ENCODE assay signal across 1 cellular context in the genomic region with DNA sequence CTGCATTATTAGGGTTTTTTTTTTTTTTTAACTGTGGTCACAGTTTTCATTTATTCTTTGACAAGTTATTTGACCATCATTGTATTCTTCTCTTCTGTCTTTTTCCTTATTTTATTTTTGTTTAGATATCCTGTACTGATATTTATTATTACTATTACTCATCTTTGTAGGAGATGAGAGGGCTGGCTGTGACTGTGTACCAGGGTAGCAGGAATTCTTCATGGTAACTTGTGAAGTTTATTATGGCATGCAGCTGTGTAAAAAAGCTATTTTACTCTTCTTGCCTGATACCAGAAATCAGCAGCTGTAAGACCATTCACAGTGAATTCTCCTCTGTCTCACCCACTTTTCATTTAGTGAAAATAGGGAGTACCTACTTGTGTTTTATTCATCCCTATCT.
TF ChIP-seq lines count a peak whose summit lies in the region.

No MANE protein-coding gene starts in this region.

TF ChIP-seq in IMR-90, 13 proteins besides CTCF, POLR2A, EP300 and RAD21:
- TF ChIP-seq SMC3 (IDR thresholded peaks at IDR 0.05; ENCODE audit: low read depth, low read length) (no peak), BHLHE40 (IDR thresholded peaks at IDR 0.05; ENCODE audit: low read depth, low read length) (no peak), NFE2L2 (IDR thresholded peaks at IDR 0.05; ENCODE audit: low read depth, low read length) (no peak), CHD1 (IDR thresholded peaks at IDR 0.05; ENCODE audit: low read depth, low read length) (no peak), CEBPB (IDR thresholded peaks at IDR 0.05; ENCODE audit: low read depth, low read length) (no peak), RCOR1 (IDR thresholded peaks at IDR 0.05; ENCODE audit: insufficient replicate concordance, low read length) (no peak)
- TF ChIP-seq, protein P1, sequence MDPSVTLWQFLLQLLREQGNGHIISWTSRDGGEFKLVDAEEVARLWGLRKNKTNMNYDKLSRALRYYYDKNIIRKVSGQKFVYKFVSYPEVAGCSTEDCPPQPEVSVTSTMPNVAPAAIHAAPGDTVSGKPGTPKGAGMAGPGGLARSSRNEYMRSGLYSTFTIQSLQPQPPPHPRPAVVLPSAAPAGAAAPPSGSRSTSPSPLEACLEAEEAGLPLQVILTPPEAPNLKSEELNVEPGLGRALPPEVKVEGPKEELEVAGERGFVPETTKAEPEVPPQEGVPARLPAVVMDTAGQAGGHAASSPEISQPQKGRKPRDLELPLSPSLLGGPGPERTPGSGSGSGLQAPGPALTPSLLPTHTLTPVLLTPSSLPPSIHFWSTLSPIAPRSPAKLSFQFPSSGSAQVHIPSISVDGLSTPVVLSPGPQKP (IDR thresholded peaks at IDR 0.05; ENCODE audit: borderline replicate concordance, low read depth, low read length): no peak
